In genomic region chr5:93611900-93612898, GRCh38 we compare ENCODE assay signal across 1 cellular context.
TF ChIP-seq lines count a peak whose summit lies in the region.

No MANE protein-coding gene starts in this region.

TF ChIP-seq in GM12878, 131 proteins besides CTCF, POLR2A, EP300 and RAD21 (continued from another document):
- peak; percentile 81 for TF ChIP-seq REST (IDR thresholded peaks at IDR 0.05; ENCODE audit: low read depth, low read length)
- no peak for TF ChIP-seq SMAD1 (IDR thresholded peaks at IDR 0.05; ENCODE audit: low read depth, partially characterized antibody)
- TF ChIP-seq POU2F2 (IDR thresholded peaks at IDR 0.05; ENCODE audit: borderline replicate concordance, low read depth, low read length), result no peak
- 0 out of 2 replicates have a peak, but pooled peaks have one; percentile 95 for TF ChIP-seq EZH2 (IDR thresholded peaks at IDR 0.05; ENCODE audit: borderline replicate concordance, control insufficient read depth, low read depth, low read length)
